ENCODE assay signal across 35 cellular contexts in the genomic region with DNA sequence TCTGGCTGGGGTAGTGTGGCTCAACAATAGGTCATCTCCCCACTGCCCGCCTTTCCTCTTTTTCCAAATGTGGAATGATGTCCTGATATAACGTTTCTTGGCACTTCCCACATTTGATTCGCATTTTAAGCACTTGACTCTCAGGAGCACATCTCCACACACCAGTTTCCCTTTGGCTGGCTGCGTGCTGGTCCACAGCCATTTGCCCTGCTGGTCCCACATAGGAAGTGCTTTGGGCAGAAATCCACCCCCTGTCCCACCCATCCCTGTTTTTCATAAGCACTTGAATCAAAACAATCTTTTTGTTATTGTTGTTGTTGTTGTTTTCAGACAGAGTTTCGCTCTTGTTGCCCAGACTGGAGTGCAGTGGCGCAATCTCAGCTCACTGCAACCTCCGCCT. TPM values are rescaled to one million over a fixed set of nuclear protein-coding genes. Genes with fewer than 3 reads are reported as not detected.
"Had no signal": no experiment of that assay in that cellular context is flagged by ENCODE, and none has a peak within 500 bp of the region (broad histone marks: within the 10 kb centered on the region; RNA-seq: fewer than 3 reads in every experiment).

No MANE protein-coding gene starts in this region.

- H3K4me2 ChIP-seq: neural progenitor cell, smooth muscle cell had no signal

- H3K4me3 Mint-ChIP-seq: naive thymus-derived CD4-positive, alpha-beta T cell; natural killer cell; nephron; neural progenitor cell; stimulated activated memory B cell treated with anti-CD40 and anti-IgM and Interleukin-4, amounts not matched to agents 10 μg/mL and 1 μg/mL and 100 μg/mL, for 72 hours; stimulated activated naive CD8-positive, alpha-beta T cell treated with anti-CD3 and anti-CD28 coated beads, Interleukin-15, amount 100 ng/mL, for 72 hours; type B pancreatic cell had no signal

- DNase-seq: naive thymus-derived CD4-positive, alpha-beta T cell; natural killer cell; occipital lobe; ovary; retina; right cardiac atrium; right lobe of liver; spleen; stimulated activated CD4-positive, alpha-beta T cell treated with anti-CD3 and anti-CD28 coated beads, Interleukin-12 subunit alpha, Interleukin-12 subunit beta, amount 100 ng/mL, for 4 hours; stimulated activated CD4-positive, alpha-beta T cell treated with anti-CD3 and anti-CD28 coated beads, Interleukin-1b, Interleukin-23, amount 100 ng/mL, for 48 hours; stimulated activated CD4-positive, alpha-beta T cell treated with anti-CD3 and anti-CD28 coated beads, Interleukin-4, amount 100 ng/mL, for 1 hour; stimulated activated CD4-positive, alpha-beta T cell treated with anti-CD3 and anti-CD28 coated beads, Interleukin-4, amount 100 ng/mL, for 4 hours; stimulated activated CD8-positive, alpha-beta memory T cell treated with anti-CD3 and anti-CD28 coated beads, Interleukin-4, amount 100 ng/mL, for 48 hours; stimulated activated naive CD4-positive, alpha-beta T cell; stimulated activated naive CD8-positive, alpha-beta T cell treated with anti-CD3 and anti-CD28 coated beads, Interleukin-15, amount 100 ng/mL, for 72 hours; stimulated activated naive CD8-positive, alpha-beta T cell treated with anti-CD3 and anti-CD28 coated beads, Interleukin-15, Interleukin-2, amounts not matched to agents 100 U/mL and 50 U/mL, for 24 hours; substantia nigra; testis; transverse colon; upper lobe of right lung; uterus had no signal

- H3K4me3 ChIP-seq: neural progenitor cell, ovary, prostate gland, right lobe of liver, skin epidermis, smooth muscle cell, spleen, suprapubic skin, testis, tibial artery, transverse colon, upper lobe of right lung, uterus had no signal

- H3K36me3 Mint-ChIP-seq: naive thymus-derived CD4-positive, alpha-beta T cell; natural killer cell; neural progenitor cell; stimulated activated memory B cell treated with anti-CD40 and anti-IgM and Interleukin-4, amounts not matched to agents 10 μg/mL and 1 μg/mL and 100 μg/mL, for 72 hours; type B pancreatic cell had no signal

- H3K4me1 Mint-ChIP-seq: nephron, neural progenitor cell had no signal

- H3K4me1 ChIP-seq: neural progenitor cell, parathyroid adenoma, prostate gland, right lobe of liver, testis, upper lobe of right lung, uterus had no signal

- H3K79me2 ChIP-seq: parathyroid adenoma had no signal

- H3K9me3 Mint-ChIP-seq: natural killer cell; neural progenitor cell; stimulated activated memory B cell treated with anti-CD40 and anti-IgM and Interleukin-4, amounts not matched to agents 10 μg/mL and 1 μg/mL and 100 μg/mL, for 72 hours; stimulated activated naive CD8-positive, alpha-beta T cell treated with anti-CD3 and anti-CD28 coated beads, Interleukin-15, amount 100 ng/mL, for 72 hours; type B pancreatic cell had no signal

- H3K9me3 ChIP-seq: ovary, prostate gland, right lobe of liver, spleen, suprapubic skin, testis, tibial artery, transverse colon, upper lobe of right lung, uterus had no signal

- H3K27me3 Mint-ChIP-seq: stimulated activated memory B cell treated with anti-CD40 and anti-IgM and Interleukin-4, amounts not matched to agents 10 μg/mL and 1 μg/mL and 100 μg/mL, for 72 hours; stimulated activated naive CD8-positive, alpha-beta T cell treated with anti-CD3 and anti-CD28 coated beads, Interleukin-15, amount 100 ng/mL, for 72 hours had no signal

- H3K27ac Mint-ChIP-seq: naive thymus-derived CD4-positive, alpha-beta T cell; natural killer cell; nephron; neural progenitor cell; stimulated activated naive CD8-positive, alpha-beta T cell treated with anti-CD3 and anti-CD28 coated beads, Interleukin-15, amount 100 ng/mL, for 72 hours; type B pancreatic cell had no signal

- H2AFZ ChIP-seq: neural progenitor cell, parathyroid adenoma had no signal

- H3K9ac ChIP-seq: neural progenitor cell, parathyroid adenoma had no signal

- H3K36me3 ChIP-seq: neural progenitor cell, ovary, prostate gland, right lobe of liver, spleen, suprapubic skin, tibial artery, transverse colon, upper lobe of right lung, uterus had no signal

- H3K27ac ChIP-seq: neural progenitor cell, ovary, parathyroid adenoma, prostate gland, right lobe of liver, skin epidermis, spleen, suprapubic skin, testis, tibial artery, transverse colon, upper lobe of right lung, uterus had no signal

- H3K27me3 ChIP-seq: neural progenitor cell, ovary, right lobe of liver, spleen, suprapubic skin, testis, transverse colon, upper lobe of right lung, uterus had no signal

- ATAC-seq: naive thymus-derived CD4-positive, alpha-beta T cell; natural killer cell; right cardiac atrium; right lobe of liver; stimulated activated memory B cell treated with anti-CD40 and anti-IgM and Interleukin-4, amounts not matched to agents 10 μg/mL and 1 μg/mL and 100 μg/mL, for 72 hours; stimulated activated naive CD8-positive, alpha-beta T cell treated with anti-CD3 and anti-CD28 coated beads, Interleukin-15, amount 100 ng/mL, for 72 hours; stimulated activated naive CD8-positive, alpha-beta T cell treated with anti-CD3 and anti-CD28 coated beads, Interleukin-15, Interleukin-2, amounts not matched to agents 100 U/mL and 50 U/mL, for 24 hours; upper lobe of right lung had no signal

RNA-seq across cellular contexts. Expression of a gene that starts 24.0 kb away (rescaled TPM):
- total RNA-seq: occipital lobe, osteoblast, ovary, prostate gland, pulmonary artery endothelial cell, right cardiac atrium, smooth muscle cell, testis, upper lobe of right lung, urinary bladder, uterus had no signal
- polyA plus RNA-seq: neural cell, right cardiac atrium, smooth muscle cell had no signal
